8 cellular contexts compared by ENCODE assay signal in genomic region chr10:100519321-100520051, GRCh38. TPM values are rescaled to one million over a fixed set of nuclear protein-coding genes. Genes with fewer than 3 reads are reported as not detected.
DNase-seq lines count a peak whose midpoint lies in the region; ATAC-seq and TF ChIP-seq lines count a peak whose summit lies in the region.

A gene with protein sequence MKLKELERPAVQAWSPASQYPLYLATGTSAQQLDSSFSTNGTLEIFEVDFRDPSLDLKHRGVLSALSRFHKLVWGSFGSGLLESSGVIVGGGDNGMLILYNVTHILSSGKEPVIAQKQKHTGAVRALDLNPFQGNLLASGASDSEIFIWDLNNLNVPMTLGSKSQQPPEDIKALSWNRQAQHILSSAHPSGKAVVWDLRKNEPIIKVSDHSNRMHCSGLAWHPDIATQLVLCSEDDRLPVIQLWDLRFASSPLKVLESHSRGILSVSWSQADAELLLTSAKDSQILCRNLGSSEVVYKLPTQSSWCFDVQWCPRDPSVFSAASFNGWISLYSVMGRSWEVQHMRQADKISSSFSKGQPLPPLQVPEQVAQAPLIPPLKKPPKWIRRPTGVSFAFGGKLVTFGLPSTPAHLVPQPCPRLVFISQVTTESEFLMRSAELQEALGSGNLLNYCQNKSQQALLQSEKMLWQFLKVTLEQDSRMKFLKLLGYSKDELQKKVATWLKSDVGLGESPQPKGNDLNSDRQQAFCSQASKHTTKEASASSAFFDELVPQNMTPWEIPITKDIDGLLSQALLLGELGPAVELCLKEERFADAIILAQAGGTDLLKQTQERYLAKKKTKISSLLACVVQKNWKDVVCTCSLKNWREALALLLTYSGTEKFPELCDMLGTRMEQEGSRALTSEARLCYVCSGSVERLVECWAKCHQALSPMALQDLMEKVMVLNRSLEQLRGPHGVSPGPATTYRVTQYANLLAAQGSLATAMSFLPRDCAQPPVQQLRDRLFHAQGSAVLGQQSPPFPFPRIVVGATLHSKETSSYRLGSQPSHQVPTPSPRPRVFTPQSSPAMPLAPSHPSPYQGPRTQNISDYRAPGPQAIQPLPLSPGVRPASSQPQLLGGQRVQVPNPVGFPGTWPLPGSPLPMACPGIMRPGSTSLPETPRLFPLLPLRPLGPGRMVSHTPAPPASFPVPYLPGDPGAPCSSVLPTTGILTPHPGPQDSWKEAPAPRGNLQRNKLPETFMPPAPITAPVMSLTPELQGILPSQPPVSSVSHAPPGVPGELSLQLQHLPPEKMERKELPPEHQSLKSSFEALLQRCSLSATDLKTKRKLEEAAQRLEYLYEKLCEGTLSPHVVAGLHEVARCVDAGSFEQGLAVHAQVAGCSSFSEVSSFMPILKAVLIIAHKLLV (minus strand): TSS chr10:100519861. CDS start chr10:100516952, 2,909 bp downstream.

- peaks cover 0 to 16% (median 8%) of the 10 kb centered on the region in 4 donors for H3K36me3 ChIP-seq in right lobe of liver

- TF ChIP-seq CTCF in choroid plexus epithelial cell (conservative IDR thresholded peaks at IDR 0.05; ENCODE audit: low read depth, low read length) = no peak
- no peak for TF ChIP-seq CTCF in right lobe of liver (IDR thresholded peaks at IDR 0.05)

- POLR2A ChIA-PET in activated CD4-positive, alpha-beta T cell treated with anti-CD3 and anti-CD28 coated beads, Interleukin-2, amount 10 ng/mL, durations not matched to agents 7 days and 5 days (lab: Charles Lee) = interaction anchor here (1.4 kb wide), 2 partner anchors 11 to 37 kb away, joined by 5 to 6 read pairs; no protein-coding TSS in a partner anchor

- peaks cover 47% of the 10 kb centered on the region for H3K4me1 Mint-ChIP-seq in activated CD4-positive, alpha-beta T cell treated with anti-CD3 and anti-CD28 coated beads, Interleukin-2, amount 10 ng/mL, durations not matched to agents 7 days and 5 days

- ATAC-seq in right lobe of liver = peak; percentile 79 to 92 (median 88)

- no peaks in the 10 kb centered on the region for H3K27me3 ChIP-seq in right lobe of liver

- peaks cover 39% of the 10 kb centered on the region for H3K36me3 Mint-ChIP-seq in activated CD4-positive, alpha-beta T cell treated with anti-CD3 and anti-CD28 coated beads, Interleukin-2, amount 10 ng/mL, durations not matched to agents 7 days and 5 days (ENCODE audit: low read depth)

- peak within 1 kb of the TSS in 2 of 3 donors; percentile 16 to 39 for H3K27ac ChIP-seq in right lobe of liver

- H3K9me3 ChIP-seq in right lobe of liver = no peaks in the 10 kb centered on the region

- H3K27me3 Mint-ChIP-seq in activated CD4-positive, alpha-beta T cell treated with anti-CD3 and anti-CD28 coated beads, Interleukin-2, amount 10 ng/mL, durations not matched to agents 7 days and 5 days = no peaks in the 10 kb centered on the region

- WGBS in right lobe of liver (ENCODE audit: insufficient coverage, low coverage, low lambda C conversion rate, missing lambda C conversion rate) = 15% methylated on average over 31 of the region's 72 CpGs

- intact Hi-C loops in right lobe of liver (cut with DNase I) = no loop called here

- no peaks in the 10 kb centered on the region for H3K9me3 Mint-ChIP-seq in activated CD4-positive, alpha-beta T cell treated with anti-CD3 and anti-CD28 coated beads, Interleukin-2, amount 10 ng/mL, durations not matched to agents 7 days and 5 days

- DNase-seq in activated CD4-positive, alpha-beta T cell treated with anti-CD3 and anti-CD28 coated beads, Interleukin-2, amount 10 ng/mL, durations not matched to agents 7 days and 5 days = no peak
- no peak for DNase-seq in activated CD4-positive, alpha-beta T cell treated with anti-CD3 and anti-CD28 coated beads for 48 hours
- DNase-seq in choroid plexus epithelial cell (ENCODE audit: low read depth) (no peak), right lobe of liver (peak; percentile 72 to 82 (median 81)), superior temporal gyrus (ENCODE audit: extremely low spot score) (peak; percentile 53), 8988T (no peak), AG08395 (ENCODE audit: low spot score) (no peak)
- no peak for DNase-seq in activated CD4-positive, CD25-positive, alpha-beta regulatory T cell (lab: John Stamatoyannopoulos, UW)

- H3K4me1 ChIP-seq in right lobe of liver = peaks cover 0 to 40% (median 11%) of the 10 kb centered on the region in 4 donors

- H3K27ac Mint-ChIP-seq in activated CD4-positive, alpha-beta T cell treated with anti-CD3 and anti-CD28 coated beads, Interleukin-2, amount 10 ng/mL, durations not matched to agents 7 days and 5 days = peak within 1 kb of the TSS; percentile 58

- no peak for TF ChIP-seq POLR2A in right lobe of liver (IDR thresholded peaks at IDR 0.05)

- CTCF ChIA-PET in activated CD4-positive, alpha-beta T cell treated with anti-CD3 and anti-CD28 coated beads, Interleukin-2, amount 10 ng/mL, durations not matched to agents 7 days and 5 days (lab: Charles Lee) = interaction anchor here (0.6 to 14.5 kb wide), 18 partner anchors 6 to 192 kb away, joined by 3 to 170 read pairs (median 8); partner anchors contain the start of genes HIF1AN and NDUFB8 and of another gene

- H3K4me3 Mint-ChIP-seq in activated CD4-positive, alpha-beta T cell treated with anti-CD3 and anti-CD28 coated beads, Interleukin-2, amount 10 ng/mL, durations not matched to agents 7 days and 5 days = no peak within 1 kb of the TSS

- H3K4me3 ChIP-seq in choroid plexus epithelial cell (ENCODE audit: low read depth, low read length) (peak within 1 kb of the TSS; percentile 59), right lobe of liver (peak within 1 kb of the TSS; percentile 47 to 59 (median 59))

RNA-seq across cellular contexts. Expression of the gene that starts here (rescaled TPM):
- total RNA-seq in activated CD4-positive, alpha-beta T cell treated with anti-CD3 and anti-CD28 coated beads, Interleukin-2, amount 10 ng/mL, durations not matched to agents 7 days and 5 days = 100 to 1,000 TPM; 202 to 208 TPM
- 1 to 10 TPM; 2.4 to 9.1 (median 4.7) TPM for total RNA-seq in right lobe of liver

Comparison
In these comparisons a context has a peak if more than half of its experiments do, and no peak if none do; other contexts are left out.
1. RNA of the gene that starts here (total RNA-seq): 202 to 208 TPM in activated CD4-positive, alpha-beta T cell treated with anti-CD3 and anti-CD28 coated beads, Interleukin-2, amount 10 ng/mL, durations not matched to agents 7 days and 5 days; 2.4 to 9.1 TPM in right lobe of liver; every median in the first group is over 10 times any median in the second.
2. DNase-seq: peak in right lobe of liver (3 of 3) and superior temporal gyrus (single experiment); none in activated CD4-positive, alpha-beta T cell treated with anti-CD3 and anti-CD28 coated beads, Interleukin-2, amount 10 ng/mL, durations not matched to agents 7 days and 5 days (single experiment), activated CD4-positive, alpha-beta T cell treated with anti-CD3 and anti-CD28 coated beads for 48 hours (single experiment), choroid plexus epithelial cell (single experiment), 8988T (single experiment), AG08395 (single experiment) and activated CD4-positive, CD25-positive, alpha-beta regulatory T cell (0 of 4).